8 cellular contexts compared by ENCODE assay signal in the genomic region with DNA sequence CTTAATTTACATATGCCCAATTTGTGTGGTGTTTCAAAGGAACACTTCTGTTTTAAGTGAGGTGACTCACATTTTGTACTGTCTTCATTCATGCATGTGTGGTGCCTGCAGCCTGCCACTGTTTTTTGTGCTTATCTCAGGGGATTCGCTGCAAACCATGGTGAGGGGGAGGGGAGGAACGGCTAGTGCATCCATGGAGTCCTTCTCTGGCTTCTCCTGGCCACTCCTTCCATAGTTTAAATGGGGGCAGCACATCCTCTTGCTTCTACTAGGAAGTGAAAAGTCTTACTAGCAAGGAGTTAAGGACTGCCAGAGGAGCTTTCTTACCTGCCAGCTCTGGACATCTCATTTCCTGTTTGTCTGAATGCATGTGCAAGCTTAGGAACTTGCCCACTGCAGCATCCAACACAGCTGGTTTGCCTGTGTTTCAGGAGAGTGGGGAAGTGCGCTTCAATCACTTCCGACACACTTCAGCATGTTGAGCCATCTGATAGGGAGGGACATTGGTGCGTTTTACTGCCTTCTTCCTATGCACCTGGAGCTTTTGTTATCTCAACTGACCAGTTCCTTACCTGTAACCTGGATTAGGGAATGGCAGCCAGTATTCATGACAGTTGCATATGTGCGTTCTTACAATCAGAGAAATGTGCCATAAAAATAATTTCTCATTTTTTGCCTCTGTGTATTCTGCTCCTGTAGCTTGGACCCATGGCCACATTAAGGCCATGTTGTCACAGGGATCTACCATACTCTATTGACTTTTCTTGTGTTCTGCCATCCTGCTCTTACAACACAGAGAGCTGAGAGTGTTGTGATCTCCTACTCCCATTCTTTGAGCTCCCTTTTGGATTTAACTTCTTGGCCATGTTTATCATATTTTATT.
DNase-seq lines count a peak whose midpoint lies in the region; ATAC-seq, FAIRE-seq and TF ChIP-seq lines count a peak whose summit lies in the region.

No MANE protein-coding gene starts in this region.

- peak; percentile 76 for ATAC-seq in GM18502 (IDR thresholded peaks at IDR 0.05; ENCODE audit: poor library complexity, unreplicated experiment)
- ATAC-seq in GM21447 (IDR thresholded peaks at IDR 0.05; ENCODE audit: unreplicated experiment) = peak; percentile 81
- ATAC-seq in HG03575 (IDR thresholded peaks at IDR 0.05; ENCODE audit: extremely low read depth, insufficient number of reproducible peaks, low FRiP score, unreplicated experiment) = peak; percentile 55
- peak; percentile 76 for ATAC-seq in K562

- peaks cover 67% of the 10 kb centered on the region for H3K79me2 ChIP-seq in K562 (ENCODE audit: control insufficient read depth, insufficient read depth, low read length)

- H3K27ac Mint-ChIP-seq in CD14-positive monocyte = peak overlapping the region in 2 of 7 donors; percentile 48 to 69

- TF ChIP-seq EP300 in K562 (IDR thresholded peaks at IDR 0.05; ENCODE audit: low read length) = no peak; the same call in 1 of the 2 replicates

- intact Hi-C loops in K562 (cut with micrococcal nuclease) = no loop called here
- intact Hi-C loops in thyroid gland (cut with DNase I) = no loop called here
- intact Hi-C loops in uterus (cut with DNase I; ENCODE audit: low total_unique reads) = no loop called here
- intact Hi-C loops in CD14-positive monocyte (cut with micrococcal nuclease) = no loop called here

- no peak overlapping the region for H3K4me3 Mint-ChIP-seq in CD14-positive monocyte

- H3K27ac ChIP-seq in K562 (ENCODE audit: extremely low read depth, low read depth, low read length) = peak overlapping the region; percentile 11; the same call in 2 of the 3 replicates
- H3K27ac ChIP-seq in thyroid gland = no peak overlapping the region
- H3K27ac ChIP-seq in uterus = no peak overlapping the region

- TF ChIP-seq POLR2A in K562 (conservative IDR thresholded peaks at IDR 0.05) = no peak
- TF ChIP-seq POLR2A in thyroid gland (IDR thresholded peaks at IDR 0.05) = no peak
- TF ChIP-seq POLR2A in uterus (IDR thresholded peaks at IDR 0.05) = no peak

- H3K4me2 ChIP-seq in K562 (ENCODE audit: insufficient read depth, low read length) = peak overlapping the region; percentile 57

- in situ Hi-C loops in K562 (cut with MboI) = no loop called here

- DNase-seq in K562 (ENCODE audit: extremely low read depth in 1 of 4, low spot score in 3 of 4) (peak; percentile 49 to 83 (median 67)), thyroid gland (peak; percentile 66 to 72), uterus (no peak), CD14-positive monocyte (ENCODE audit: low spot score) (no peak), C1 segment of cervical spinal cord (lab: John Stamatoyannopoulos, UW) (no peak)

- H3K9me1 ChIP-seq in K562 (ENCODE audit: control insufficient read depth, insufficient read depth, low read length) = peaks cover 7% of the 10 kb centered on the region

- CTCF ChIA-PET in K562 (lab: Yijun Ruan, JAX; ENCODE audit: low intra/inter-chr PET ratio) = interaction anchor here (0.5 kb wide), 1 partner anchor 46 kb away, joined by 4 read pairs; no protein-coding TSS in a partner anchor

- no peak for TF ChIP-seq CTCF in K562 (IDR thresholded peaks at IDR 0.05 in 2 of 3, conservative IDR thresholded peaks at IDR 0.05 in 1 of 3; ENCODE audit: insufficient read depth in 2 of 3, low read depth in 1 of 3, low read length in 3 of 3)
- TF ChIP-seq CTCF in thyroid gland (IDR thresholded peaks at IDR 0.05) = no peak
- TF ChIP-seq CTCF in uterus (IDR thresholded peaks at IDR 0.05) = no peak
- no peak for TF ChIP-seq CTCF in CD14-positive monocyte (IDR thresholded peaks at IDR 0.05)

- 3% methylated on average over 6 of the region's 6 CpGs for WGBS in K562 (ENCODE audit: insufficient coverage, low coverage, missing lambda C conversion rate)
- 47 to 57% methylated on average over 6 of the region's 6 CpGs for WGBS in thyroid gland, 2 donors

- no peak overlapping the region for H2AFZ ChIP-seq in K562 (ENCODE audit: low read depth, low read length)

- no TSS peak for BruUV-seq in K562 (replicated peaks; lab: Mats Ljungman, UMichigan)

- no peak overlapping the region for H3K4me3 ChIP-seq in K562
- no peak overlapping the region for H3K4me3 ChIP-seq in thyroid gland (replicated peaks in 1 of 3)
- H3K4me3 ChIP-seq in uterus = no peak overlapping the region

- peaks cover 15 to 30% of the 10 kb centered on the region in 2 experiments for H3K4me1 ChIP-seq in K562 (replicated peaks in 1 of 2; ENCODE audit: control insufficient read depth in 2 of 2, insufficient read depth in 2 of 2, low read length in 2 of 2)
- H3K4me1 ChIP-seq in thyroid gland = peaks cover 23 to 27% of the 10 kb centered on the region in 2 donors
- no peaks in the 10 kb centered on the region for H3K4me1 ChIP-seq in uterus

- FAIRE-seq in K562 (lab: Jason Lieb, UNC) = peak; percentile 77

- H3K36me3 ChIP-seq in K562 (ENCODE audit: control insufficient read depth, insufficient read depth, low read length) = no peaks in the 10 kb centered on the region
- H3K36me3 ChIP-seq in thyroid gland = no peaks in the 10 kb centered on the region
- no peaks in the 10 kb centered on the region for H3K36me3 ChIP-seq in uterus

- H3K9me3 Mint-ChIP-seq in CD14-positive monocyte = no peaks in the 10 kb centered on the region

- no peak for TF ChIP-seq RAD21 in K562 (CRISPR knock-in tag; conservative IDR thresholded peaks at IDR 0.05 in 1 of 2, IDR thresholded peaks at IDR 0.05 in 1 of 2)

- peaks cover 0 to 2% of the 10 kb centered on the region in 2 donors for H3K36me3 Mint-ChIP-seq in CD14-positive monocyte

- H3K9me3 ChIP-seq in K562 (replicated peaks; ENCODE audit: control insufficient read depth, insufficient read depth, low read depth, low read length) (no peaks in the 10 kb centered on the region), thyroid gland (no peaks in the 10 kb centered on the region), uterus (no peaks in the 10 kb centered on the region)

- H3K27me3 Mint-ChIP-seq in CD14-positive monocyte (ENCODE audit: low read depth in 3 of 3) = peaks cover 0 to 2% (median 2%) of the 10 kb centered on the region in 3 donors

- peaks cover 14% of the 10 kb centered on the region for H4K20me1 ChIP-seq in K562 (replicated peaks; ENCODE audit: control insufficient read depth, insufficient read depth, low read length)

- no peaks in the 10 kb centered on the region for H3K27me3 ChIP-seq in K562 (ENCODE audit: control insufficient read depth in 2 of 2, insufficient read depth in 2 of 2, low read length in 2 of 2)
- no peaks in the 10 kb centered on the region for H3K27me3 ChIP-seq in thyroid gland
- no peaks in the 10 kb centered on the region for H3K27me3 ChIP-seq in uterus

- POLR2A ChIA-PET in K562 (lab: Yijun Ruan, JAX) = interaction anchor here (0.5 to 1.6 kb wide), 9 partner anchors 11 to 994 kb away, joined by 3 to 5 read pairs (median 3); no protein-coding TSS in a partner anchor

- no peak overlapping the region; a peak in 1 of 4 replicates for H3K9ac ChIP-seq in K562 (ENCODE audit: insufficient read depth in 1 of 2, low read depth in 2 of 2, low read length in 2 of 2)

- H3K4me1 Mint-ChIP-seq in CD14-positive monocyte = peaks cover 49% of the 10 kb centered on the region

TF ChIP-seq in K562, 482 proteins besides CTCF, POLR2A, EP300 and RAD21 (continues in another document):
- no peak for TF ChIP-seq ZSCAN29 (IDR thresholded peaks at IDR 0.05)
- no peak for TF ChIP-seq ELF2 (CRISPR knock-in tag; IDR thresholded peaks at IDR 0.05)
- no peak for TF ChIP-seq SETDB1 (IDR thresholded peaks at IDR 0.05; ENCODE audit: low read length)
- no peak for TF ChIP-seq TAF15 (IDR thresholded peaks at IDR 0.05; ENCODE audit: low read depth, low read length)
- TF ChIP-seq ZKSCAN8 (CRISPR knock-in tag; IDR thresholded peaks at IDR 0.05) = no peak
- TF ChIP-seq MXD1 (CRISPR knock-in tag; IDR thresholded peaks at IDR 0.05; ENCODE audit: borderline replicate concordance, poor library complexity, severe bottlenecking) = no peak
- no peak for TF ChIP-seq FOXA1 (IDR thresholded peaks at IDR 0.05; ENCODE audit: borderline replicate concordance)
- no peak for TF ChIP-seq CAMTA2 (CRISPR knock-in tag; conservative IDR thresholded peaks at IDR 0.05)
- TF ChIP-seq ZNF354B (CRISPR knock-in tag; IDR thresholded peaks at IDR 0.05) = no peak
- TF ChIP-seq ELF4 (CRISPR knock-in tag; IDR thresholded peaks at IDR 0.05) = no peak
- no peak for TF ChIP-seq ASH1L (IDR thresholded peaks at IDR 0.05; ENCODE audit: borderline replicate concordance, low read depth, partially characterized antibody)
- no peak for TF ChIP-seq CREBBP (IDR thresholded peaks at IDR 0.05; ENCODE audit: low read depth, low read length)
- no peak for TF ChIP-seq ZNF165 (CRISPR knock-in tag; IDR thresholded peaks at IDR 0.05; ENCODE audit: borderline replicate concordance)
- peak; percentile 58; the same call in 1 of the 2 replicates for TF ChIP-seq ELF1 (tag; IDR thresholded peaks at IDR 0.05)
- TF ChIP-seq, protein P1, sequence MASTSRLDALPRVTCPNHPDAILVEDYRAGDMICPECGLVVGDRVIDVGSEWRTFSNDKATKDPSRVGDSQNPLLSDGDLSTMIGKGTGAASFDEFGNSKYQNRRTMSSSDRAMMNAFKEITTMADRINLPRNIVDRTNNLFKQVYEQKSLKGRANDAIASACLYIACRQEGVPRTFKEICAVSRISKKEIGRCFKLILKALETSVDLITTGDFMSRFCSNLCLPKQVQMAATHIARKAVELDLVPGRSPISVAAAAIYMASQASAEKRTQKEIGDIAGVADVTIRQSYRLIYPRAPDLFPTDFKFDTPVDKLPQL (IDR thresholded peaks at IDR 0.05; ENCODE audit: extremely low read depth, insufficient read length) = no peak
- TF ChIP-seq JUND (IDR thresholded peaks at IDR 0.05; ENCODE audit: borderline replicate concordance, low read depth, low read length) = peak; percentile 79; the same call in 1 of the 2 replicates
- peak; percentile 50; the same call in 1 of the 3 replicates for TF ChIP-seq JUND (tag; IDR thresholded peaks at IDR 0.05; ENCODE audit: borderline replicate concordance, low read depth, low read length)
- no peak for TF ChIP-seq ID3 (CRISPR knock-in tag; IDR thresholded peaks at IDR 0.05)
- 0 out of 2 replicates have a peak, but pooled peaks have one; percentile 34 for TF ChIP-seq ID3 (tag; IDR thresholded peaks at IDR 0.05)
- TF ChIP-seq DNMT1 (IDR thresholded peaks at IDR 0.05) = no peak
- no peak for TF ChIP-seq MXI1 (IDR thresholded peaks at IDR 0.05; ENCODE audit: low read depth, low read length)
- no peak for TF ChIP-seq ZNF143 (CRISPR knock-in tag; IDR thresholded peaks at IDR 0.05)

Comparison
In these comparisons a context has a peak if more than half of its experiments do, and no peak if none do; other contexts are left out.
1. DNase-seq: peak in K562 (4 of 4) and thyroid gland (2 of 2); none in uterus (0 of 2), CD14-positive monocyte (single experiment) and C1 segment of cervical spinal cord (0 of 14).
2. Peak in every context shown above with its lines, with median percentiles within 50 percentile points of each other: ATAC-seq.